In the genomic region with DNA sequence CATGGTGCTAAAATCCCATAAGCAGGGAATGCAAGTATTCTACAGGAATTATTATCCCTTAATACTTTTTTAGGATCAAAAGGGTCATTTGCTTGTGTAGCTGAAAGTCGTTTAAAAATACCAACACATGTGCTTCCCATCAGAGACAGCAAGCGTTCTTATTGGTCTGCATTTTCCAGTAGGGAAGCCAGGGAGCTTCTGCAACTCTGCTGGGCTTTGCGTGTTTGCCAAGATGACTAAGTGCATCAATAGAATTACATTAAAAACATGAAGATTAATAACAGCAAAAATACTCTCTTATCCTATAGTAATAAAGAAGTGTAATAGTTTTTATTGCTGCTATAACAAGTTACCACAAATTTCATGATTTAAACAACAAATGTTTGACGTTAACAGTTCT, we compare ENCODE assay signal across 23 cellular contexts.
"Had no signal": no experiment of that assay in that cellular context is flagged by ENCODE, and none has a peak within 500 bp of the region (broad histone marks: within the 10 kb centered on the region; RNA-seq: fewer than 3 reads in every experiment).

No MANE protein-coding gene starts in this region.

- H3K27ac ChIP-seq: brain microvascular endothelial cell, cardiac muscle cell, VCaP had no signal

- H3K9me3 ChIP-seq: SK-N-SH had no signal

- DNase-seq: activated CD4-positive, alpha-beta memory T cell treated with anti-CD3 and anti-CD28 coated beads for 36 hours; activated CD4-positive, alpha-beta T cell treated with anti-CD3 and anti-CD28 coated beads, Interleukin-2, amount 10 ng/mL, durations not matched to agents 7 days and 5 days; activated CD4-positive, CD25-positive, alpha-beta regulatory T cell; activated CD8-positive, alpha-beta memory T cell treated with anti-CD3 and anti-CD28 coated beads for 24 hours; activated gamma-delta T cell; activated naive CD4-positive, alpha-beta T cell treated with anti-CD3 and anti-CD28 coated beads for 36 hours; activated T-cell treated with anti-CD3 and anti-CD28 coated beads, Interleukin-2, amount 50 U/mL, for 4 hours; amygdala; brain microvascular endothelial cell; Kasumi-1; KBM-7; NCI-H1048; NCI-H1930; NCI-H345; NCI-H510A; NCI-H526 treated with DMSO at 0.1 percent for 48 hours; NCI-H82; OCI-M1; RPMI8226; SK-N-SH; T-helper 1 cell had no signal

- H3K36me3 ChIP-seq: brain microvascular endothelial cell, cardiac muscle cell had no signal

- H3K9me2 ChIP-seq: SK-N-SH had no signal

- H3K27me3 ChIP-seq: brain microvascular endothelial cell, cardiac muscle cell had no signal

- H3K4me3 ChIP-seq: cardiac muscle cell had no signal

- H3K4me2 ChIP-seq: SK-N-SH had no signal

- H3K9ac ChIP-seq: SK-N-SH had no signal
